8 cellular contexts compared by ENCODE assay signal in the genomic region with DNA sequence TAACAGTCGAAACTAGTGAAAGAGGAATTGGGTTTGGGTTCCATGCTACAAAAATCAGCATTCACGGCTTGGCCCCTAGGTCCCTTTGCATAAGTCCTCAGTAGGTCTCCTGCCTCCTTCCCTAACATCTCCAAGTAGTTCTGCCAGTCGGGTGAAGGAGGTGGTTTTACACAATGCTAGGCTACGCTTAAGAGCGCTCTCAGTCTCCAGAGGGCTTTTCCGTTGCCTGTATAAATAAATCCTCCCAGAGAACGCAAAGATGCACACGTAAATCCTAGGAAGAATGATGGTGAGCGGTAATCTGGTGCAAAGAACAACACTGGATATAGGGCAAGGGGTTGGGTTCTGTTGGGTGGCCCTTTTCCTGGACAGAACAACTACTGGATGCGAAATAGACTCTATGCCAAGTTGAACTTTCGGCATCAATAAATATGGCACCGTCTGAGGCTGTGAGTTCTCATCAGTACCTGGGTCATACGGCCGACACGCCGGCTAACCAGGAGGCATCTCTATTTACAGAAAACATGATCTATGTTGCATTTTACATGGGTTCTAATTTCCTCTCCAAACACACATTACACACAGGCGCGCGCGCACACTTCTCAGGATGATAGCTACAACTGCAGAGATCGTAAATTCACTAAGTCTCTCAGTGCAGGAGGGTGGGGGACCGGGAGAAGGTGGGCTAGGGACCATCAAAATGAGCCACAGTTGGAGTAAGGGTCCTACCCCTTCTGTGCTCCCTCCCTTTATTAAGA. TPM values are rescaled to one million over a fixed set of nuclear protein-coding genes. Genes with fewer than 3 reads are reported as not detected.
DNase-seq lines count a peak whose midpoint lies in the region; ATAC-seq and TF ChIP-seq lines count a peak whose summit lies in the region.

No MANE protein-coding gene starts in this region.

- no peaks in the 10 kb centered on the region for H3K27me3 ChIP-seq in CD4-positive, alpha-beta T cell (ENCODE audit: control insufficient read depth, insufficient read depth, low read length)

- H3K27ac ChIP-seq in CD4-positive, alpha-beta T cell (ENCODE audit: low read depth, low read length) = peak overlapping the region; percentile 96

- POLR2A ChIA-PET in CD4-positive, alpha-beta T cell (lab: Charles Lee) = interaction anchor here (0.6 to 1.5 kb wide), 14 partner anchors 10 to 213 kb away, joined by 3 to 18 read pairs (median 3); no protein-coding TSS in a partner anchor

- DNase-seq in CD4-positive, alpha-beta T cell = peak in 9 of 10 experiments; percentile 15 to 52 (median 33)
- DNase-seq in T-helper 9 cell (peak; percentile 20), kidney tubule cell (ENCODE audit: low spot score) (peak; percentile 50)
- peak in 1 of 2 donors; percentile 13 for DNase-seq in central memory CD8-positive, alpha-beta T cell (ENCODE audit: low spot score in 2 of 2)
- peak; percentile 34 for DNase-seq in stimulated activated CD4-positive, alpha-beta T cell treated with anti-CD3 and anti-CD28 coated beads, Interleukin-1b, Interleukin-23, amount 100 ng/mL, for 48 hours

- ATAC-seq in CD4-positive, alpha-beta T cell (ENCODE audit: poor library complexity) = no peak
- no peak for ATAC-seq in central memory CD8-positive, alpha-beta T cell (replicated peaks; ENCODE audit: extremely low read depth, poor library complexity, severe bottlenecking)
- no peak for ATAC-seq in GM21390 (IDR thresholded peaks at IDR 0.05; ENCODE audit: unreplicated experiment)
- no peak for ATAC-seq in GM19397 (IDR thresholded peaks at IDR 0.05; ENCODE audit: unreplicated experiment)

- H3K9me3 Mint-ChIP-seq in CD4-positive, alpha-beta T cell = no peaks in the 10 kb centered on the region
- no peaks in the 10 kb centered on the region for H3K9me3 Mint-ChIP-seq in IgD-negative memory B cell
- no peaks in the 10 kb centered on the region for H3K9me3 Mint-ChIP-seq in central memory CD8-positive, alpha-beta T cell

- peak overlapping the region; percentile 94 for H3K4me3 Mint-ChIP-seq in CD4-positive, alpha-beta T cell
- peak overlapping the region; percentile 87 to 99 (median 96) for H3K4me3 Mint-ChIP-seq in IgD-negative memory B cell
- H3K4me3 Mint-ChIP-seq in central memory CD8-positive, alpha-beta T cell = peak overlapping the region; percentile 94

- H3K36me3 Mint-ChIP-seq in CD4-positive, alpha-beta T cell (ENCODE audit: low read depth) = peaks cover 45% of the 10 kb centered on the region
- H3K36me3 Mint-ChIP-seq in IgD-negative memory B cell = peaks cover 2% of the 10 kb centered on the region
- H3K36me3 Mint-ChIP-seq in central memory CD8-positive, alpha-beta T cell (ENCODE audit: insufficient read depth) = peaks cover 24% of the 10 kb centered on the region

- intact Hi-C loops in CD4-positive, alpha-beta T cell (cut with DNase I, micrococcal nuclease) = loop anchor here (2.0 to 10.0 kb wide), 7 partner anchors 33 to 1475 kb away; partner anchors contain the start of genes LARP7 (in 1 of the 2), TIFA (in 1 of the 2) and ZGRF1 (in 1 of the 2)

- CTCF ChIA-PET in CD4-positive, alpha-beta T cell (lab: Charles Lee) = interaction anchor here (1.1 to 3.7 kb wide), 2 partner anchors 86 to 213 kb away, joined by 3 to 17 read pairs; no protein-coding TSS in a partner anchor

- H3K4me1 Mint-ChIP-seq in CD4-positive, alpha-beta T cell (ENCODE audit: low read depth) = peaks cover 51% of the 10 kb centered on the region
- H3K4me1 Mint-ChIP-seq in IgD-negative memory B cell = peaks cover 10 to 24% (median 19%) of the 10 kb centered on the region in 3 donors
- H3K4me1 Mint-ChIP-seq in central memory CD8-positive, alpha-beta T cell = peaks cover 44% of the 10 kb centered on the region

- H3K27me3 Mint-ChIP-seq in CD4-positive, alpha-beta T cell = no peaks in the 10 kb centered on the region
- no peaks in the 10 kb centered on the region for H3K27me3 Mint-ChIP-seq in IgD-negative memory B cell
- no peaks in the 10 kb centered on the region for H3K27me3 Mint-ChIP-seq in central memory CD8-positive, alpha-beta T cell

- H3K27ac Mint-ChIP-seq in CD4-positive, alpha-beta T cell = peak overlapping the region; percentile 95
- H3K27ac Mint-ChIP-seq in IgD-negative memory B cell = peak overlapping the region; percentile 91 to 100 (median 96)
- peak overlapping the region; percentile 94 for H3K27ac Mint-ChIP-seq in central memory CD8-positive, alpha-beta T cell (ENCODE audit: low read depth)

- no peaks in the 10 kb centered on the region for H3K9me3 ChIP-seq in CD4-positive, alpha-beta T cell (ENCODE audit: control insufficient read depth, low read length)

- TF ChIP-seq CTCF in CD4-positive, alpha-beta T cell (IDR thresholded peaks at IDR 0.05) = no peak

RNA-seq across cellular contexts. Expression of gene CAMK2D, which starts 1.3 kb away (rescaled TPM):
- 10 to 100 TPM; 29.9 to 32.9 TPM for total RNA-seq in CD4-positive, alpha-beta T cell
- polyA plus RNA-seq in IgD-negative memory B cell = 14.2 TPM
